Comparison of ENCODE assay signal across 8 cellular contexts in the genomic region with DNA sequence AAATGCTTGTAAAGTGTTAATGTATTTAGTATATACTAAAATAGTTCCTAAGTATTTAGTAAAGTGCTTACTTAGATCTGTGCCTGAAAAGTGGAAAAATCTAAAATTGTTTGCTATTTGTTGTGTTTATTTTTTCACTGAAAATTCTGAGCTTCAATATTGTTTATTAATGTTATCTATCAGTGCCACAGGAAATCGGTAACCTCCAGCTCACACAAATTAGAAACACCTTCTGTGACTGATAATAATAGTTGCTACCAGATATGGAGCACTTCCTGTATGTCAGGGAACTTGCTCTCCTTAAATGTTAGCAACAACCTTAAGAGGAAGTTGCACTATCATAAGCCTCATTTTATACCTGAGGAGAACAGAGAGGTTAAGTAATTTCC. TPM values are rescaled to one million over a fixed set of nuclear protein-coding genes. Genes with fewer than 3 reads are reported as not detected.
DNase-seq lines count a peak whose midpoint lies in the region; ATAC-seq and TF ChIP-seq lines count a peak whose summit lies in the region.

No MANE protein-coding gene starts in this region.

- H3K9me3 ChIP-seq in skeletal muscle satellite cell (replicated peaks; ENCODE audit: low read length), result no peaks in the 10 kb centered on the region

- peak overlapping the region; percentile 55 for H3K27ac ChIP-seq in foreskin keratinocyte

- CTCF ChIA-PET in T-cell (lab: Charles Lee), result interaction anchor here (0.5 to 3.5 kb wide), 18 partner anchors 8 to 315 kb away, joined by 3 to 35 read pairs (median 5); a partner anchor contains a TSS

- peak overlapping the region; percentile 86 to 92 (median 91) for H3K4me3 Mint-ChIP-seq in T-cell

- H3K36me3 ChIP-seq in skeletal muscle satellite cell (ENCODE audit: insufficient read depth, low read length), result peaks cover 20% of the 10 kb centered on the region

- H3K27me3 ChIP-seq in foreskin keratinocyte (no peaks in the 10 kb centered on the region), skeletal muscle satellite cell (ENCODE audit: control insufficient read depth, insufficient read depth, low read length) (no peaks in the 10 kb centered on the region)

- DNase-seq in SIG-M5 (lab: John Stamatoyannopoulos, UW) (peak; percentile 13), SIG-M5 treated with dmso at 0.1 percent for 504 hours (lab: John Stamatoyannopoulos, UW; ENCODE audit: unreplicated experiment) (no peak), T-cell (no peak), foreskin keratinocyte (no peak), NCI-H2196 treated with DMSO at 0.1 percent for 48 hours (lab: John Stamatoyannopoulos, UW; ENCODE audit: unreplicated experiment) (no peak), NCI-H82 (lab: John Stamatoyannopoulos, UW) (no peak)

- ATAC-seq in HG03064 (IDR thresholded peaks at IDR 0.05; ENCODE audit: low read depth, unreplicated experiment) (peak; percentile 27), T-cell (replicated peaks in 1 of 4) (peak in 3 of 4 experiments; percentile 51 to 61 (median 61)), foreskin keratinocyte (peak; percentile 28)

- H3K4me3 ChIP-seq in skeletal muscle satellite cell (ENCODE audit: low read length), result peak overlapping the region; percentile 96

- peaks cover 15% of the 10 kb centered on the region for H3K36me3 Mint-ChIP-seq in T-cell

- POLR2A ChIA-PET in T-cell (lab: Charles Lee), result interaction anchor here (0.6 to 1.5 kb wide), 6 partner anchors 10 to 104 kb away, joined by 3 to 10 read pairs (median 4); a partner anchor contains a TSS

- TF ChIP-seq CTCF in foreskin keratinocyte (conservative IDR thresholded peaks at IDR 0.05), result no peak

- H3K27ac Mint-ChIP-seq in T-cell, result peak overlapping the region; percentile 97 to 98

- H3K4me1 ChIP-seq in foreskin keratinocyte (peaks cover 5% of the 10 kb centered on the region), skeletal muscle satellite cell (ENCODE audit: control insufficient read depth, insufficient read depth, low read length) (peaks cover 16% of the 10 kb centered on the region)

- H3K27me3 Mint-ChIP-seq in T-cell, result no peaks in the 10 kb centered on the region

- H3K4me2 ChIP-seq in skeletal muscle satellite cell (ENCODE audit: low read length), result peak overlapping the region; percentile 96

- H3K4me1 Mint-ChIP-seq in T-cell, result peaks cover 30 to 51% (median 46%) of the 10 kb centered on the region in 3 donors

- H3K9ac ChIP-seq in skeletal muscle satellite cell (ENCODE audit: low read depth, low read length), result peak overlapping the region; percentile 90

- no peaks in the 10 kb centered on the region for H3K9me3 Mint-ChIP-seq in T-cell

RNA-seq across cellular contexts. Expression of a gene that starts 0.7 kb away (rescaled TPM):
- total RNA-seq in T-cell (100 to 1,000 TPM in 1 of 5 donors, 10 to 100 TPM in 4; 67.0 to 103 (median 89.9) TPM), foreskin keratinocyte (65.2 and 76.2 TPM in 2 replicates)
- 56.5 and 58.5 TPM in 2 replicates for polyA plus RNA-seq in foreskin keratinocyte
- 66.2 and 69.0 TPM in 2 replicates for total RNA-seq in skeletal muscle satellite cell (2012; rRNA removed)

RNA-seq across cellular contexts. Expression of a gene that starts 12.2 kb away (rescaled TPM):
- 10 to 100 TPM in 1 of 5 donors, 1 to 10 TPM in 4; 4.1 to 10.6 (median 6.2) TPM for total RNA-seq in T-cell
- total RNA-seq in foreskin keratinocyte, result 0.14 TPM in 2 replicates
- polyA plus RNA-seq in foreskin keratinocyte, result 0.11 and 0.18 TPM in 2 replicates
- 0.22 and 0.25 TPM in 2 replicates for total RNA-seq in skeletal muscle satellite cell (2012; rRNA removed)

RNA-seq across cellular contexts. Expression of a gene that starts 34.4 kb away (rescaled TPM):
- total RNA-seq in T-cell (1 to 10 TPM; 1.9 to 3.7 (median 2.3) TPM), foreskin keratinocyte (234 and 241 TPM in 2 replicates)
- 148 and 159 TPM in 2 replicates for polyA plus RNA-seq in foreskin keratinocyte
- total RNA-seq in skeletal muscle satellite cell (2012; rRNA removed), result 260 and 382 TPM in 2 replicates

RNA-seq across cellular contexts. Expression of a gene that starts 41.1 kb away (rescaled TPM):
- total RNA-seq in T-cell, result 10 to 100 TPM; 36.5 to 70.1 (median 62.2) TPM
- total RNA-seq in foreskin keratinocyte, result 176 and 219 TPM in 2 replicates
- 418 and 434 TPM in 2 replicates for polyA plus RNA-seq in foreskin keratinocyte
- 51.3 and 68.4 TPM in 2 replicates for total RNA-seq in skeletal muscle satellite cell (2012; rRNA removed)

RNA-seq across cellular contexts. Expression of a gene that starts 48.1 kb away (rescaled TPM):
- total RNA-seq in T-cell, result 100 to 1,000 TPM in 1 of 5 donors, 10 to 100 TPM in 4; 88.7 to 102 (median 94.7) TPM
- total RNA-seq in foreskin keratinocyte, result 42.4 and 47.2 TPM in 2 replicates
- polyA plus RNA-seq in foreskin keratinocyte, result 27.0 and 32.1 TPM in 2 replicates
- total RNA-seq in skeletal muscle satellite cell (2012; rRNA removed), result 29.9 and 48.3 TPM in 2 replicates

Comparison
In these comparisons a context has a peak if more than half of its experiments do, and no peak if none do; other contexts are left out.
1. RNA of a gene that starts 34.4 kb away (total RNA-seq): 234 to 241 TPM in foreskin keratinocyte; 1.9 to 3.7 TPM in T-cell; every median in the first group is over 10 times any median in the second.
2. Peak in every context shown above with its lines, with median percentiles within 50 percentile points of each other: ATAC-seq.